44 cellular contexts compared by ENCODE assay signal in the genomic region with DNA sequence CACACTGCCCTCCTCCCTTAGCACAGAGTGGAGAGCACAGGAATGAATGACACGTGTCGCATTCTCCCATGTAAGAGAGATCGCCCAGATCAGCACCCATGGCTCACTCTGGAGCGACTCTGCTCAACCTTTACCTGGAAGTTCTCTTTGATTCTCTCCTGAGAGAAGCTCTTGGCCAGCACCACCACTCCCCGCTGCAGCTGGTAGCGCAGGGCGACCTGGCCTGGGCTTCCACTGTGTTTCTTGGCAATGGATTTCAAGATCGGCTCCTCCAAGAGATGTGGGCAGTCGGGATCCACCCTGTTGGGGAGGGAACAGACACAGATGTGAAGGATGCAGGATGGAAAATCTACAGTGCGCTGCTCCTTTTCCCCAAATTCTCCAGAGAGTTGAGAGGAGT. TPM values are rescaled to one million over a fixed set of nuclear protein-coding genes. Genes with fewer than 3 reads are reported as not detected.
"Had no signal": no experiment of that assay in that cellular context is flagged by ENCODE, and none has a peak within 500 bp of the region (broad histone marks: within the 10 kb centered on the region; RNA-seq: fewer than 3 reads in every experiment).

No MANE protein-coding gene starts in this region.

- H3K36me3 ChIP-seq: ascending aorta, brain microvascular endothelial cell, breast epithelium, cardiac muscle cell had no signal

- DNase-seq: activated effector memory CD4-positive, alpha-beta T cell treated with anti-CD3 and anti-CD28 coated beads, Interleukin-2, amount 50 U/mL, for 16 hours; activated effector memory CD4-positive, alpha-beta T cell treated with Interleukin-2 at 50 U/mL for 16 hours; activated gamma-delta T cell; activated gamma-delta T cell treated with Interleukin-2 at 50 U/mL for 16 hours; activated naive CD4-positive, alpha-beta T cell; activated naive CD4-positive, alpha-beta T cell treated with anti-CD3 and anti-CD28 coated beads for 36 hours; activated naive CD4-positive, alpha-beta T cell treated with anti-CD3 and anti-CD28 coated beads, Interleukin-2, amount 10 ng/mL, durations not matched to agents 7 days and 5 days; activated naive CD4-positive, alpha-beta T cell treated with anti-CD3 and anti-CD28 coated beads, Interleukin-2, amount 50 U/mL, for 16 hours; activated naive CD4-positive, alpha-beta T cell treated with Interleukin-2 at 50 U/mL for 16 hours; activated naive CD8-positive, alpha-beta T cell treated with anti-CD3 and anti-CD28 coated beads for 36 hours; activated naive CD8-positive, alpha-beta T cell treated with anti-CD3 and anti-CD28 coated beads, Interleukin-2, amount 10 ng/mL, durations not matched to agents 7 days and 5 days; activated naive CD8-positive, alpha-beta T cell treated with anti-CD3 and anti-CD28 coated beads, Interleukin-2, amount 50 U/mL, for 24 hours; activated T-cell treated with anti-CD3 and anti-CD28 coated beads for 4 hours; activated T-cell treated with anti-CD3 and anti-CD28 coated beads, Interleukin-2, amount 50 U/mL, for 1 hour; activated T-cell treated with anti-CD3 and anti-CD28 coated beads, Interleukin-2, amount 50 U/mL, for 24 hours; activated T-cell treated with anti-CD3 and anti-CD28 coated beads, Interleukin-2, amount 50 U/mL, for 4 hours; activated T-cell treated with anti-CD3 and anti-CD28 coated beads, Interleukin-2, amount 50 U/mL, for 48 hours; activated T-cell treated with anti-CD3 and anti-CD28 coated beads, Interleukin-2, amount 50 U/mL, for 72 hours; amniotic stem cell; amygdala; anterior cingulate cortex; aorta; body of pancreas; brain microvascular endothelial cell; caudate nucleus; central memory CD4-positive, alpha-beta T cell; cerebellar nuclear complex had no signal

- H3K4me3 ChIP-seq: ascending aorta, body of pancreas, breast epithelium, cardiac muscle cell had no signal

- H3K27me3 Mint-ChIP-seq: activated naive CD8-positive, alpha-beta T cell; activated naive CD8-positive, alpha-beta T cell treated with anti-CD3 and anti-CD28 coated beads, Interleukin-2, amount 50 U/mL, for 24 hours; activated T-helper 17 cell treated with anti-CD3 and anti-CD28 coated beads, Interleukin-2, amount 50 U/mL, for 72 hours had no signal

- H3K27ac ChIP-seq: ascending aorta, body of pancreas, brain microvascular endothelial cell, breast epithelium, cardiac muscle cell had no signal

- H3K27ac Mint-ChIP-seq: activated naive CD4-positive, alpha-beta T cell treated with anti-CD3 and anti-CD28 coated beads for 36 hours; activated naive CD4-positive, alpha-beta T cell treated with anti-CD3 and anti-CD28 coated beads, Interleukin-2, amount 10 ng/mL, durations not matched to agents 7 days and 5 days; activated naive CD4-positive, alpha-beta T cell treated with anti-CD3 and anti-CD28 coated beads, Interleukin-2, amount 50 U/mL, for 24 hours; activated naive CD4-positive, alpha-beta T cell treated with anti-CD3 and anti-CD28 coated beads, Interleukin-2, amount 50 U/mL, for 72 hours; activated naive CD8-positive, alpha-beta T cell; activated naive CD8-positive, alpha-beta T cell treated with anti-CD3 and anti-CD28 coated beads for 36 hours; activated naive CD8-positive, alpha-beta T cell treated with anti-CD3 and anti-CD28 coated beads, Interleukin-2, amount 10 ng/mL, durations not matched to agents 7 days and 5 days; activated naive CD8-positive, alpha-beta T cell treated with anti-CD3 and anti-CD28 coated beads, Interleukin-2, amount 50 U/mL, for 24 hours; activated T-cell treated with anti-CD3 and anti-CD28 coated beads, Interleukin-2, amount 50 U/mL, for 24 hours; activated T-cell treated with anti-CD3 and anti-CD28 coated beads, Interleukin-2, amount 50 U/mL, for 72 hours; activated T-helper 1 cell treated with anti-CD3 and anti-CD28 coated beads, Interleukin-12 subunit alpha, Interleukin-12 subunit beta, Interleukin-2, Interleukin-4 antibody, amounts not matched to agents 30 ng/mL and 10 ng/mL and 1 ng/mL, durations not matched to agents 14 hours and 24 hours and 36 hours; activated T-helper 17 cell treated with anti-CD3 and anti-CD28 coated beads, Interleukin-2, amount 50 U/mL, for 72 hours; activated T-helper 2 cell treated with anti-CD3 and anti-CD28 coated beads, Interferon-gamma antibody, Interleukin-2, Interleukin-4, amounts not matched to agents 10 μg/mL and 5 μg/mL and 100 μg/mL, durations not matched to agents 14 hours and 24 hours and 36 hours; brain had no signal

- FAIRE-seq: astrocyte, bronchial epithelial cell had no signal

- H3K36me3 Mint-ChIP-seq: activated naive CD4-positive, alpha-beta T cell treated with anti-CD3 and anti-CD28 coated beads, Interleukin-2, amount 10 ng/mL, durations not matched to agents 7 days and 5 days; activated naive CD4-positive, alpha-beta T cell treated with anti-CD3 and anti-CD28 coated beads, Interleukin-2, amount 50 U/mL, for 24 hours; activated naive CD8-positive, alpha-beta T cell treated with anti-CD3 and anti-CD28 coated beads for 36 hours; activated naive CD8-positive, alpha-beta T cell treated with anti-CD3 and anti-CD28 coated beads, Interleukin-2, amount 10 ng/mL, durations not matched to agents 7 days and 5 days; brain had no signal

- H3K9me3 ChIP-seq: ascending aorta, body of pancreas had no signal

- H3K27me3 ChIP-seq: ascending aorta, body of pancreas, brain microvascular endothelial cell, breast epithelium, cardiac muscle cell had no signal

- ATAC-seq: activated naive CD4-positive, alpha-beta T cell treated with anti-CD3 and anti-CD28 coated beads, Interleukin-2, amount 50 U/mL, for 72 hours; activated naive CD8-positive, alpha-beta T cell treated with anti-CD3 and anti-CD28 coated beads, Interleukin-2, amount 50 U/mL, for 24 hours; activated T-cell treated with anti-CD3 and anti-CD28 coated beads, Interleukin-2, amount 50 U/mL, for 4 hours; activated T-cell treated with anti-CD3 and anti-CD28 coated beads, Interleukin-2, amount 50 U/mL, for 72 hours; activated T-helper 17 cell treated with anti-CD3 and anti-CD28 coated beads, Interleukin-2, amount 50 U/mL, for 72 hours; body of pancreas had no signal

- H3K4me1 ChIP-seq: ascending aorta, body of pancreas, breast epithelium had no signal

- H3K4me3 Mint-ChIP-seq: activated naive CD4-positive, alpha-beta T cell treated with anti-CD3 and anti-CD28 coated beads for 36 hours; activated naive CD4-positive, alpha-beta T cell treated with anti-CD3 and anti-CD28 coated beads, Interleukin-2, amount 10 ng/mL, durations not matched to agents 7 days and 5 days; activated naive CD4-positive, alpha-beta T cell treated with anti-CD3 and anti-CD28 coated beads, Interleukin-2, amount 50 U/mL, for 24 hours; activated naive CD8-positive, alpha-beta T cell; activated naive CD8-positive, alpha-beta T cell treated with anti-CD3 and anti-CD28 coated beads for 36 hours; activated naive CD8-positive, alpha-beta T cell treated with anti-CD3 and anti-CD28 coated beads, Interleukin-2, amount 10 ng/mL, durations not matched to agents 7 days and 5 days; activated naive CD8-positive, alpha-beta T cell treated with anti-CD3 and anti-CD28 coated beads, Interleukin-2, amount 50 U/mL, for 24 hours; activated T-cell treated with anti-CD3 and anti-CD28 coated beads, Interleukin-2, amount 50 U/mL, for 24 hours; activated T-cell treated with anti-CD3 and anti-CD28 coated beads, Interleukin-2, amount 50 U/mL, for 4 hours; activated T-cell treated with anti-CD3 and anti-CD28 coated beads, Interleukin-2, amount 50 U/mL, for 72 hours; activated T-helper 1 cell treated with anti-CD3 and anti-CD28 coated beads, Interleukin-12 subunit alpha, Interleukin-12 subunit beta, Interleukin-2, Interleukin-4 antibody, amounts not matched to agents 30 ng/mL and 10 ng/mL and 1 ng/mL, durations not matched to agents 14 hours and 24 hours and 36 hours; activated T-helper 17 cell treated with anti-CD3 and anti-CD28 coated beads, Interleukin-2, amount 50 U/mL, for 72 hours; brain; central memory CD8-positive, alpha-beta T cell had no signal

- H3K4me1 Mint-ChIP-seq: activated naive CD4-positive, alpha-beta T cell treated with anti-CD3 and anti-CD28 coated beads, Interleukin-2, amount 10 ng/mL, durations not matched to agents 7 days and 5 days; activated naive CD4-positive, alpha-beta T cell treated with anti-CD3 and anti-CD28 coated beads, Interleukin-2, amount 50 U/mL, for 24 hours; activated naive CD8-positive, alpha-beta T cell treated with anti-CD3 and anti-CD28 coated beads for 36 hours; activated naive CD8-positive, alpha-beta T cell treated with anti-CD3 and anti-CD28 coated beads, Interleukin-2, amount 10 ng/mL, durations not matched to agents 7 days and 5 days; activated naive CD8-positive, alpha-beta T cell treated with anti-CD3 and anti-CD28 coated beads, Interleukin-2, amount 50 U/mL, for 24 hours; activated T-helper 17 cell treated with anti-CD3 and anti-CD28 coated beads, Interleukin-2, amount 50 U/mL, for 72 hours; brain; central memory CD8-positive, alpha-beta T cell had no signal

RNA-seq across cellular contexts. Expression of gene AKR1C8, which starts 27.4 kb away (rescaled TPM):
- total RNA-seq: activated naive CD4-positive, alpha-beta T cell treated with anti-CD3 and anti-CD28 coated beads for 36 hours; activated T-cell treated with anti-CD3 and anti-CD28 coated beads, Interleukin-2, amount 50 U/mL, for 4 hours; activated T-cell treated with anti-CD3 and anti-CD28 coated beads, Interleukin-2, amount 50 U/mL, for 72 hours; activated T-helper 2 cell treated with anti-CD3 and anti-CD28 coated beads, Interferon-gamma antibody, Interleukin-2, Interleukin-4, amounts not matched to agents 10 μg/mL and 5 μg/mL and 100 μg/mL, durations not matched to agents 14 hours and 24 hours and 36 hours; ascending aorta; astrocyte; body of pancreas; cardiac muscle cell; chondrocyte had no signal
- polyA plus RNA-seq: aorta, cardiac muscle cell had no signal

RNA-seq across cellular contexts. Expression of gene AKR1C4, which starts 39.1 kb away (rescaled TPM):
- total RNA-seq: activated naive CD4-positive, alpha-beta T cell treated with anti-CD3 and anti-CD28 coated beads for 36 hours; activated naive CD4-positive, alpha-beta T cell treated with anti-CD3 and anti-CD28 coated beads, Interleukin-2, amount 50 U/mL, for 72 hours; activated naive CD8-positive, alpha-beta T cell treated with anti-CD3 and anti-CD28 coated beads for 36 hours; activated naive CD8-positive, alpha-beta T cell treated with anti-CD3 and anti-CD28 coated beads, Interleukin-2, amount 10 ng/mL, durations not matched to agents 7 days and 5 days; activated T-cell treated with anti-CD3 and anti-CD28 coated beads, Interleukin-2, amount 50 U/mL, for 72 hours; activated T-helper 1 cell treated with anti-CD3 and anti-CD28 coated beads, Interleukin-12 subunit alpha, Interleukin-12 subunit beta, Interleukin-2, Interleukin-4 antibody, amounts not matched to agents 30 ng/mL and 10 ng/mL and 1 ng/mL, durations not matched to agents 14 hours and 24 hours and 36 hours; activated T-helper 2 cell treated with anti-CD3 and anti-CD28 coated beads, Interferon-gamma antibody, Interleukin-2, Interleukin-4, amounts not matched to agents 10 μg/mL and 5 μg/mL and 100 μg/mL, durations not matched to agents 14 hours and 24 hours and 36 hours; aorta; ascending aorta; astrocyte; breast epithelium; bronchial epithelial cell; cardiac muscle cell; cardiac septum; cerebellum; chondrocyte had no signal
- polyA plus RNA-seq: adipose tissue, aorta, cardiac muscle cell had no signal
